ENCODE assay signal across 1 cellular context in the genomic region with DNA sequence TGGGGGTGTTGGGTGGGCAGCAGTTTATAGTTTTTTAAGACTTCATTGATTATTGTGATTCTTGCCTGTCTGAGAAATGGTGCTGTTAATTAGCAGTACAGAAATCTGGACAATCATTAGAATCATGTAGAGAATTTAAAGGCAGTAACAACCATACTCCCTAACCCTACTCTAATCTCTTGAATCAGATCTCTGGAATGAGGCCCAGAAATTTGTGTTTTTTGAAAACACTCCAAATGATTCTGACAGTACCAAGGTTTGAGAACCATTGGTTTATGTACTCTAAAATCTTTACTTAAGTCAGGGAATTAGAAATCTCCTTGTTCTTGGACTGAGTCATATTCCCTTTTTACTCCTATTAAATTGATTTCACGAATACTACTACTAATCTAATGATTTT.
TF ChIP-seq lines count a peak whose summit lies in the region.

No MANE protein-coding gene starts in this region.

TF ChIP-seq in HEK293, 187 proteins besides CTCF, POLR2A, EP300 and RAD21 (continued from another document):
- TF ChIP-seq, protein P1, sequence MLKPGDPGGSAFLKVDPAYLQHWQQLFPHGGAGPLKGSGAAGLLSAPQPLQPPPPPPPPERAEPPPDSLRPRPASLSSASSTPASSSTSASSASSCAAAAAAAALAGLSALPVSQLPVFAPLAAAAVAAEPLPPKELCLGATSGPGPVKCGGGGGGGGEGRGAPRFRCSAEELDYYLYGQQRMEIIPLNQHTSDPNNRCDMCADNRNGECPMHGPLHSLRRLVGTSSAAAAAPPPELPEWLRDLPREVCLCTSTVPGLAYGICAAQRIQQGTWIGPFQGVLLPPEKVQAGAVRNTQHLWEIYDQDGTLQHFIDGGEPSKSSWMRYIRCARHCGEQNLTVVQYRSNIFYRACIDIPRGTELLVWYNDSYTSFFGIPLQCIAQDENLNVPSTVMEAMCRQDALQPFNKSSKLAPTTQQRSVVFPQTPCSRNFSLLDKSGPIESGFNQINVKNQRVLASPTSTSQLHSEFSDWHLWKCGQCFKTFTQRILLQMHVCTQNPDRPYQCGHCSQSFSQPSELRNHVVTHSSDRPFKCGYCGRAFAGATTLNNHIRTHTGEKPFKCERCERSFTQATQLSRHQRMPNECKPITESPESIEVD (tag by site-specific recombination; IDR thresholded peaks at IDR 0.05), result peak; percentile 75
- TF ChIP-seq REPIN1 (tag by site-specific recombination; IDR thresholded peaks at IDR 0.05; ENCODE audit: low read depth) (no peak), BCL11B (tag by site-specific recombination; IDR thresholded peaks at IDR 0.05; ENCODE audit: low read depth) (0 out of 2 replicates have a peak, but pooled peaks have one; percentile 18)
TF ChIP-seq in HEK293: peak in this region for 4.
